18 cellular contexts compared by ENCODE assay signal in the genomic region with DNA sequence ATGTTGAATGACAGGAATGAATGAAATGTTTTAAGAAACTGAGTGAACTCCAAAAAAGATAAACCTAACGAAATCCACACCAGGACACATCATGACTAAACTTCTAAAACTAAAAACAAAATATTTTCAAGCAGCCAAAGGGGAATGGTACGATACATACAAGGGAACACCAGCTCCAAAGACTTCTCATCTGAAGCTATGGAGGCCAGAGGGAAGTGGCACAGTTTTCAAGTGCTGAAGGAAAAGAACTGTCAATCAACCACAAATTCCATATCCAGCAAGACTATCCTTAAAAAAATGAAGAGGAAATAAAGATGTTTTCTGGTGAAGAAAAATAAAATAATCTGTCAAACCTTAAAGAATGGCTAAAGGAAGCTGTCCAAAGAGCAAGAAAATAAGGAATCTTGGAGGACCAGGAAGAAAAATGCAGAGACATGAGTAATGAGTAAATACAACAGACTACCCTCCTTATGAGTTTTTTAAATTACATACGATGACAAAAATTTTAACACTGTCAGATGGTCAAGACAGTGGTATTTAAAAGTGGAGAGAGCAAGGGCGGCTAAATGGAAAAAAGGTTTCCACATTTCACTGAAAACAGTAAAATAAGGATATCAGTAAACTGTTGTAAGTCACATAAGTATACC. TPM values are rescaled to one million over a fixed set of nuclear protein-coding genes. Genes with fewer than 3 reads are reported as not detected.
A peak's percentile ranks its signal among the peaks of the same experiment; 100 is the strongest.
DNase-seq lines count a peak whose midpoint lies in the region; ATAC-seq, FAIRE-seq and TF ChIP-seq lines count a peak whose summit lies in the region.
"Had no signal": no experiment of that assay in that cellular context is flagged by ENCODE, and none has a peak within 500 bp of the region (broad histone marks: within the 10 kb centered on the region; RNA-seq: fewer than 3 reads in every experiment).

No MANE protein-coding gene starts in this region.

- peaks cover 7 to 8% of the 10 kb centered on the region in 2 donors for H3K9me3 Mint-ChIP-seq in activated T-cell treated with anti-CD3 and anti-CD28 coated beads, Interleukin-2, amount 50 U/mL, for 72 hours
- peaks cover 8% of the 10 kb centered on the region for H3K9me3 Mint-ChIP-seq in HFFc6

- 0 out of 2 replicates have a peak, but pooled peaks cover 2% of the 10 kb centered on the region for H3K9me3 ChIP-seq in K562 (replicated peaks; ENCODE audit: control insufficient read depth, insufficient read depth, low read depth, low read length)
- H3K9me3 ChIP-seq: Caco-2 had no signal

- TF ChIP-seq EP300 in K562 (IDR thresholded peaks at IDR 0.05; ENCODE audit: low read length) = no peak

- POLR2A ChIA-PET in K562 (lab: Yijun Ruan, JAX) = interaction anchor here (1.0 kb wide), 1 partner anchor 11 kb away, joined by 3 read pairs; no protein-coding TSS in a partner anchor

- H4K20me1 ChIP-seq in K562 (replicated peaks; ENCODE audit: control insufficient read depth, insufficient read depth, low read length) = peaks cover 14% of the 10 kb centered on the region; the same call in 1 of the 2 replicates

- no peaks in the 10 kb centered on the region for H3K9me1 ChIP-seq in K562 (ENCODE audit: control insufficient read depth, insufficient read depth, low read length)

- H3K27me3 Mint-ChIP-seq in activated T-cell treated with anti-CD3 and anti-CD28 coated beads, Interleukin-2, amount 50 U/mL, for 72 hours (ENCODE audit: low read depth) = no peaks in the 10 kb centered on the region
- no peaks in the 10 kb centered on the region for H3K27me3 Mint-ChIP-seq in HFFc6 (ENCODE audit: insufficient read depth)
- H3K27me3 Mint-ChIP-seq: B cell had no signal

- H3K36me3 Mint-ChIP-seq in activated T-cell treated with anti-CD3 and anti-CD28 coated beads, Interleukin-2, amount 50 U/mL, for 72 hours (ENCODE audit: insufficient read depth in 2 of 2) = peaks cover 8 to 12% of the 10 kb centered on the region in 2 donors
- H3K36me3 Mint-ChIP-seq in HFFc6 (ENCODE audit: low read depth) = peaks cover 24% of the 10 kb centered on the region

- TF ChIP-seq POLR2A in K562 (conservative IDR thresholded peaks at IDR 0.05) = no peak

- in situ Hi-C loops in K562 (cut with MboI) = no loop called here

- TF ChIP-seq RAD21 in K562 (CRISPR knock-in tag; conservative IDR thresholded peaks at IDR 0.05 in 1 of 2, IDR thresholded peaks at IDR 0.05 in 1 of 2) = no peak

- H3K36me3 ChIP-seq in K562 (ENCODE audit: control insufficient read depth, insufficient read depth, low read length) = peaks cover 6% of the 10 kb centered on the region; the same call in 2 of the 3 replicates

- no peak overlapping the region for H3K4me3 ChIP-seq in K562
- H3K4me3 ChIP-seq: BLaER1 treated with 17β-estradiol and CSF1 and Interleukin-3, amounts not matched to agents 10 nM and 100 nM; GM23338 had no signal

- no peak for DNase-seq in activated T-cell treated with anti-CD3 and anti-CD28 coated beads, Interleukin-2, amount 50 U/mL, for 72 hours
- no peak for DNase-seq in activated T-cell treated with anti-CD3 and anti-CD28 coated beads for 4 hours
- DNase-seq in HFFc6 = no peak
- DNase-seq in K562 (ENCODE audit: extremely low read depth in 1 of 4, low spot score in 3 of 4) = no peak
- no peak for DNase-seq in Right ventricle myocardium inferior (ENCODE audit: missing footprints)
- no peak for DNase-seq in AG08395 (ENCODE audit: low spot score)
- DNase-seq in germinal center (ENCODE audit: low spot score) = no peak
- DNase-seq: 8988T, Caco-2, HCEC 1CT had no signal

- no peak for ATAC-seq in activated T-cell treated with anti-CD3 and anti-CD28 coated beads, Interleukin-2, amount 50 U/mL, for 72 hours (replicated peaks in 1 of 2)
- ATAC-seq in K562 (peak; percentile 40; the same call in 1 of the 3 replicates), Right ventricle myocardium inferior (no peak)
- ATAC-seq: GM23338 had no signal

- H3K27ac Mint-ChIP-seq in activated T-cell treated with anti-CD3 and anti-CD28 coated beads, Interleukin-2, amount 50 U/mL, for 72 hours = peak overlapping the region; percentile 12
- peak overlapping the region; percentile 11; the same call in 1 of the 2 replicates for H3K27ac Mint-ChIP-seq in HFFc6
- H3K27ac Mint-ChIP-seq: B cell, GM23338 had no signal

- TF ChIP-seq CTCF in HFFc6 (IDR thresholded peaks at IDR 0.05) (no peak), K562 (IDR thresholded peaks at IDR 0.05 in 2 of 3, conservative IDR thresholded peaks at IDR 0.05 in 1 of 3; ENCODE audit: insufficient read depth in 2 of 3, low read depth in 1 of 3, low read length in 3 of 3) (no peak)

- H3K4me1 Mint-ChIP-seq in activated T-cell treated with anti-CD3 and anti-CD28 coated beads, Interleukin-2, amount 50 U/mL, for 72 hours (ENCODE audit: low read depth) = peaks cover 52% of the 10 kb centered on the region
- H3K4me1 Mint-ChIP-seq in HFFc6 (ENCODE audit: low read depth) = peaks cover 43% of the 10 kb centered on the region

- BruUV-seq in K562 (replicated peaks; lab: Mats Ljungman, UMichigan) = no TSS peak

- CTCF ChIA-PET in K562 (lab: Yijun Ruan, JAX; ENCODE audit: low intra/inter-chr PET ratio) = no interaction called here

- no peak overlapping the region for H2AFZ ChIP-seq in K562 (ENCODE audit: low read depth, low read length)
- H2AFZ ChIP-seq: GM23338 had no signal

- FAIRE-seq in K562 (lab: Jason Lieb, UNC) = no peak
- FAIRE-seq: D721Med, G401.6, GM12892, GM18507, H54 had no signal

- H3K4me1 ChIP-seq in K562 (replicated peaks in 1 of 2; ENCODE audit: control insufficient read depth in 2 of 2, insufficient read depth in 2 of 2, low read length in 2 of 2) = peaks cover 21 to 22% of the 10 kb centered on the region in 2 experiments; a peak in 4 of 5 replicates
- H3K4me1 ChIP-seq: Caco-2 had no signal

- peaks cover 98% of the 10 kb centered on the region for H3K79me2 ChIP-seq in K562 (ENCODE audit: control insufficient read depth, insufficient read depth, low read length)

- no peak overlapping the region for H3K27ac ChIP-seq in K562 (ENCODE audit: extremely low read depth, low read depth, low read length)
- H3K27ac ChIP-seq: BLaER1 treated with 17β-estradiol and CSF1 and Interleukin-3, amounts not matched to agents 10 nM and 100 nM had no signal

- 78% methylated on average over 4 of the region's 4 CpGs for WGBS in K562 (ENCODE audit: insufficient coverage, low coverage, missing lambda C conversion rate)

- no peaks in the 10 kb centered on the region for H3K27me3 ChIP-seq in K562 (ENCODE audit: control insufficient read depth in 2 of 2, insufficient read depth in 2 of 2, low read length in 2 of 2)
- H3K27me3 ChIP-seq: BLaER1 treated with 17β-estradiol and CSF1 and Interleukin-3, amounts not matched to agents 10 nM and 100 nM had no signal

- no peak overlapping the region for H3K4me3 Mint-ChIP-seq in activated T-cell treated with anti-CD3 and anti-CD28 coated beads, Interleukin-2, amount 50 U/mL, for 72 hours
- H3K4me3 Mint-ChIP-seq in HFFc6 = no peak overlapping the region
- H3K4me3 Mint-ChIP-seq: B cell, GM23338 had no signal

- no peak overlapping the region for H3K4me2 ChIP-seq in K562 (ENCODE audit: insufficient read depth, low read length)
- H3K4me2 ChIP-seq: GM23338 had no signal

- no peak overlapping the region for H3K9ac ChIP-seq in K562 (ENCODE audit: insufficient read depth in 1 of 2, low read depth in 2 of 2, low read length in 2 of 2)
- H3K9ac ChIP-seq: BLaER1 treated with 17β-estradiol and CSF1 and Interleukin-3, amounts not matched to agents 10 nM and 100 nM had no signal

- intact Hi-C loops in K562 (cut with micrococcal nuclease) = no loop called here
- intact Hi-C loops in Right ventricle myocardium inferior (cut with DNase I) = no loop called here

TF ChIP-seq in K562, 482 proteins besides CTCF, POLR2A, EP300 and RAD21 (continues in another document):
- TF ChIP-seq YY1 (IDR thresholded peaks at IDR 0.05; ENCODE audit: borderline replicate concordance in 1 of 3, control insufficient read depth in 1 of 3, extremely low read depth in 1 of 3, insufficient read depth in 3 of 3, insufficient read length in 1 of 3, insufficient replicate concordance in 2 of 3, low read depth in 1 of 3, low read length in 2 of 3) (no peak), ZNF445 (CRISPR knock-in tag; IDR thresholded peaks at IDR 0.05; ENCODE audit: low read depth) (peak; percentile 76; the same call in 1 of the 2 replicates), SPI1 (IDR thresholded peaks at IDR 0.05; ENCODE audit: borderline replicate concordance, low read depth, low read length) (0 out of 2 replicates have a peak, but pooled peaks have one; percentile 4), SIN3A (IDR thresholded peaks at IDR 0.05; ENCODE audit: borderline replicate concordance in 2 of 2, control insufficient read depth in 1 of 2, low read depth in 2 of 2, low read length in 2 of 2) (no peak), MYBL2 (IDR thresholded peaks at IDR 0.05; ENCODE audit: low read depth) (no peak), MYBL2 (CRISPR knock-in tag; IDR thresholded peaks at IDR 0.05; ENCODE audit: borderline replicate concordance) (no peak)

RNA-seq across cellular contexts. Expression of a gene that starts 12.0 kb away (rescaled TPM):
- total RNA-seq in activated T-cell treated with anti-CD3 and anti-CD28 coated beads, Interleukin-2, amount 50 U/mL, for 72 hours = 10 to 100 TPM; 42.2 to 53.4 TPM
- total RNA-seq in HFFc6 (2021; fragmentation: NEBNext Ultra II Directional; extraction: Animal tissue kit (Norgen Biotek cat#: 25700)) = 10 to 100 TPM; 14.9 to 22.8 (median 18.1) TPM
- total RNA-seq in K562 (2011; cell fraction: chromatin; rRNA removed; ENCODE audit: low replicate concordance) = 40.9 and 68.9 TPM in 2 replicates
- total RNA-seq in K562 (2011; cell fraction: nucleolus; rRNA removed) = 21.5 and 22.4 TPM in 2 replicates
- total RNA-seq in K562 (2011; cell fraction: nucleoplasm; rRNA removed) = 36.1 and 42.5 TPM in 2 replicates
- 18.1 and 23.4 TPM in 2 replicates for total RNA-seq in K562 (2014; rRNA removed)
- total RNA-seq in K562 (2014; rRNA removed; fragmentation: Illumina TruSeq; extraction: Trizol) = 14.3 TPM in 2 replicates
- 13.9 and 15.7 TPM in 2 replicates for total RNA-seq in K562 (2015; rRNA removed; fragmentation: Illumina TruSeq; extraction: Trizol)
- total RNA-seq in K562 (2021) = 28.8 and 32.8 TPM in 2 replicates
- 6.3 and 6.9 TPM in 2 replicates for polyA plus RNA-seq in K562 (2011; rRNA removed)
- 6.3 and 8.3 TPM in 2 replicates for polyA plus RNA-seq in K562 (2011; cell fraction: cytosol; rRNA removed)
- polyA plus RNA-seq in K562 (2011; cell fraction: nucleus; rRNA removed) = 15.6 and 19.6 TPM in 2 replicates
- 10.6 and 11.9 TPM in 2 replicates for polyA plus RNA-seq in K562 (2012)
- polyA plus RNA-seq in K562 (2014; fragmentation: Illumina TruSeq; extraction: Trizol) = 14.9 and 19.7 TPM in 2 replicates
- 1 to 10 TPM; 1.5 to 1.6 TPM for polyA plus RNA-seq in K562 (2014; fragmentation: Nextera tagmentation; extraction: Ambion mirVana)
- 10.0 and 11.3 TPM in 2 replicates for polyA plus RNA-seq in K562 (2014; rRNA removed)
- polyA minus RNA-seq in K562 (2011; rRNA and poly(A)+ RNA removed) = 14.1 and 20.0 TPM in 2 replicates
- 42.2 and 76.3 TPM in 2 replicates for polyA minus RNA-seq in K562 (2011; cell fraction: cytosol; rRNA and poly(A)+ RNA removed)
- 11.4 and 23.5 TPM in 2 replicates for polyA minus RNA-seq in K562 (2011; cell fraction: nucleus; rRNA and poly(A)+ RNA removed)
- 17.6 TPM for total RNA-seq in Right ventricle myocardium inferior
